In genomic region chr4:4869380-4869723, GRCh38 we compare ENCODE assay signal across 18 cellular contexts. TPM values are rescaled to one million over a fixed set of nuclear protein-coding genes. Genes with fewer than 3 reads are reported as not detected.
"Had no signal": no experiment of that assay in that cellular context is flagged by ENCODE, and none has a peak within 500 bp of the region (broad histone marks: within the 10 kb centered on the region; RNA-seq: fewer than 3 reads in every experiment).

No MANE protein-coding gene starts in this region.

- H3K27ac Mint-ChIP-seq: activated CD8-positive, alpha-beta T cell treated with anti-CD3 and anti-CD28 coated beads for 36 hours; activated naive CD8-positive, alpha-beta T cell treated with anti-CD3 and anti-CD28 coated beads, Interleukin-2, amount 10 ng/mL, durations not matched to agents 7 days and 5 days; mesothelial cell of epicardium; WTC11 had no signal

- H3K9ac ChIP-seq: parathyroid adenoma had no signal

- H3K79me2 ChIP-seq: parathyroid adenoma had no signal

- ATAC-seq: activated CD8-positive, alpha-beta T cell treated with anti-CD3 and anti-CD28 coated beads for 36 hours; heart left ventricle; left colon; WTC11 had no signal

- H3K4me3 ChIP-seq: heart left ventricle, lung, tibial nerve had no signal

- DNase-seq: activated CD4-positive, alpha-beta T cell treated with anti-CD3 and anti-CD28 coated beads for 4 hours; activated CD8-positive, alpha-beta T cell treated with anti-CD3 and anti-CD28 coated beads for 36 hours; activated naive CD8-positive, alpha-beta T cell treated with anti-CD3 and anti-CD28 coated beads, Interleukin-2, amount 10 ng/mL, durations not matched to agents 7 days and 5 days; anterior cingulate cortex; cerebellar nuclear complex; dermis blood vessel endothelial cell; left colon; stimulated activated CD4-positive, alpha-beta T cell treated with anti-CD3 and anti-CD28 coated beads, Interleukin-15, amount 100 ng/mL, for 24 hours; stimulated activated CD4-positive, alpha-beta T cell treated with anti-CD3 and anti-CD28 coated beads, Interleukin-4, amount 100 ng/mL, for 1 hour; stimulated activated naive CD4-positive, alpha-beta T cell had no signal

- H3K9me3 Mint-ChIP-seq: activated CD8-positive, alpha-beta T cell treated with anti-CD3 and anti-CD28 coated beads for 36 hours; activated naive CD8-positive, alpha-beta T cell treated with anti-CD3 and anti-CD28 coated beads, Interleukin-2, amount 10 ng/mL, durations not matched to agents 7 days and 5 days; mesothelial cell of epicardium; T-helper 1 cell treated with Interleukin-12 subunit alpha and Interleukin-12 subunit beta and Interleukin-4 antibody, amounts not matched to agents 30 μg/mL and 1 μg/mL, for 36 hours; WTC11 had no signal

- H3K36me3 Mint-ChIP-seq: activated naive CD8-positive, alpha-beta T cell treated with anti-CD3 and anti-CD28 coated beads, Interleukin-2, amount 10 ng/mL, durations not matched to agents 7 days and 5 days had no signal

- H3K4me3 Mint-ChIP-seq: activated CD8-positive, alpha-beta T cell treated with anti-CD3 and anti-CD28 coated beads for 36 hours; activated naive CD8-positive, alpha-beta T cell treated with anti-CD3 and anti-CD28 coated beads, Interleukin-2, amount 10 ng/mL, durations not matched to agents 7 days and 5 days; T-helper 1 cell treated with Interleukin-12 subunit alpha and Interleukin-12 subunit beta and Interleukin-4 antibody, amounts not matched to agents 30 μg/mL and 1 μg/mL, for 36 hours had no signal

- H3K27ac ChIP-seq: heart left ventricle, neutrophil, parathyroid adenoma, tibial nerve had no signal

- H3K9me3 ChIP-seq: heart left ventricle, neutrophil, tibial nerve had no signal

- H3K36me3 ChIP-seq: heart left ventricle, neutrophil, tibial nerve had no signal

- H3K4me1 ChIP-seq: parathyroid adenoma had no signal

- H2AFZ ChIP-seq: parathyroid adenoma had no signal

RNA-seq across cellular contexts. Expression of gene MSX1, which starts 9.9 kb away (rescaled TPM):
- total RNA-seq: activated naive CD8-positive, alpha-beta T cell treated with anti-CD3 and anti-CD28 coated beads, Interleukin-2, amount 10 ng/mL, durations not matched to agents 7 days and 5 days had no signal
